Comparison of ENCODE assay signal across 6 cellular contexts in genomic region chr1:146308892-146309291, GRCh38.
DNase-seq lines count a peak whose midpoint lies in the region; ATAC-seq and TF ChIP-seq lines count a peak whose summit lies in the region.
"Not testable (repeated sequence)": the region's sequence is repeated elsewhere in the genome, so short reads cannot be mapped to it uniquely, and the experiment has no call there.

No MANE protein-coding gene starts in this region.

- peak; percentile 54 for ATAC-seq in stimulated activated effector memory CD8-positive, alpha-beta T cell treated with anti-CD3 and anti-CD28 coated beads, Interleukin-12 subunit alpha, Interleukin-12 subunit beta, amount 100 ng/mL, for 72 hours

- in situ Hi-C loops in GM23248 (cut with MboI); mammary epithelial cell (cut with MboI; ENCODE audit: low sequenced_read_pairs in 2 of 2): not testable (repeated sequence)

- not testable (repeated sequence) for H3K4me1 Mint-ChIP-seq in activated CD4-positive, alpha-beta memory T cell treated with anti-CD3 and anti-CD28 coated beads for 36 hours (ENCODE audit: low read depth); activated naive CD4-positive, alpha-beta T cell treated with anti-CD3 and anti-CD28 coated beads, Interleukin-2, amount 10 ng/mL, durations not matched to agents 7 days and 5 days; stimulated activated effector memory CD8-positive, alpha-beta T cell treated with anti-CD3 and anti-CD28 coated beads, Interleukin-12 subunit alpha, Interleukin-12 subunit beta, amount 100 ng/mL, for 72 hours

- H4K20me1 ChIP-seq in GM23248 (ENCODE audit: insufficient read depth); mammary epithelial cell (ENCODE audit: insufficient read depth, low read length): not testable (repeated sequence)

- dilution Hi-C loops in mammary epithelial cell (cut with HindIII; ENCODE audit: low sequenced_read_pairs), result not testable (repeated sequence)

- CTCF ChIA-PET in activated CD4-positive, alpha-beta memory T cell treated with anti-CD3 and anti-CD28 coated beads for 36 hours (lab: Charles Lee); activated naive CD4-positive, alpha-beta T cell treated with anti-CD3 and anti-CD28 coated beads, Interleukin-2, amount 10 ng/mL, durations not matched to agents 7 days and 5 days (lab: Charles Lee); mammary epithelial cell (lab: Charles Lee; ENCODE audit: low non-redundant PET): not testable (repeated sequence)

- not testable (repeated sequence) for DNase-seq in GM23248; mammary epithelial cell; stimulated activated effector memory CD8-positive, alpha-beta T cell treated with anti-CD3 and anti-CD28 coated beads, Interleukin-12 subunit alpha, Interleukin-12 subunit beta, amount 100 ng/mL, for 72 hours (ENCODE audit: low spot score in 2 of 2)
- DNase-seq in activated CD4-positive, alpha-beta memory T cell treated with anti-CD3 and anti-CD28 coated beads for 36 hours, result peak; percentile 28
- peak; percentile 48 for DNase-seq in activated CD8-positive, alpha-beta memory T cell treated with anti-CD3 and anti-CD28 coated beads, Interleukin-2, amount 50 U/mL, for 48 hours
- peak; percentile 16 for DNase-seq in activated naive CD4-positive, alpha-beta T cell treated with anti-CD3 and anti-CD28 coated beads, Interleukin-2, amount 10 ng/mL, durations not matched to agents 7 days and 5 days

- H3K36me3 Mint-ChIP-seq in activated CD4-positive, alpha-beta memory T cell treated with anti-CD3 and anti-CD28 coated beads for 36 hours; activated naive CD4-positive, alpha-beta T cell treated with anti-CD3 and anti-CD28 coated beads, Interleukin-2, amount 10 ng/mL, durations not matched to agents 7 days and 5 days; stimulated activated effector memory CD8-positive, alpha-beta T cell treated with anti-CD3 and anti-CD28 coated beads, Interleukin-12 subunit alpha, Interleukin-12 subunit beta, amount 100 ng/mL, for 72 hours: not testable (repeated sequence)

- H3K27ac ChIP-seq in GM23248, result peak overlapping the region; percentile 46; the same call in 1 of the 2 replicates
- H3K27ac ChIP-seq in mammary epithelial cell (ENCODE audit: insufficient read depth, low read depth, low read length), result not testable (repeated sequence)

- not testable (repeated sequence) for H3K79me2 ChIP-seq in GM23248 (ENCODE audit: insufficient read depth); mammary epithelial cell (ENCODE audit: insufficient read depth, low read length)

- H3K27ac Mint-ChIP-seq in activated CD4-positive, alpha-beta memory T cell treated with anti-CD3 and anti-CD28 coated beads for 36 hours; activated naive CD4-positive, alpha-beta T cell treated with anti-CD3 and anti-CD28 coated beads, Interleukin-2, amount 10 ng/mL, durations not matched to agents 7 days and 5 days; stimulated activated effector memory CD8-positive, alpha-beta T cell treated with anti-CD3 and anti-CD28 coated beads, Interleukin-12 subunit alpha, Interleukin-12 subunit beta, amount 100 ng/mL, for 72 hours: not testable (repeated sequence)

- not testable (repeated sequence) for H3F3A ChIP-seq in GM23248 (ENCODE audit: insufficient read depth)

- not testable (repeated sequence) for H3K4me3 ChIP-seq in GM23248; mammary epithelial cell (replicated peaks in 1 of 3; ENCODE audit: insufficient read depth in 1 of 3, low read depth in 2 of 3, low read length in 3 of 3)

- H3K9me2 ChIP-seq in GM23248 (ENCODE audit: insufficient read depth), result not testable (repeated sequence)

- H3K4me2 ChIP-seq in GM23248 (ENCODE audit: unreplicated experiment); mammary epithelial cell (ENCODE audit: insufficient read depth, low read depth, low read length): not testable (repeated sequence)

- not testable (repeated sequence) for H3K27me3 Mint-ChIP-seq in activated CD4-positive, alpha-beta memory T cell treated with anti-CD3 and anti-CD28 coated beads for 36 hours; activated naive CD4-positive, alpha-beta T cell treated with anti-CD3 and anti-CD28 coated beads, Interleukin-2, amount 10 ng/mL, durations not matched to agents 7 days and 5 days

- not testable (repeated sequence) for H3K27me3 ChIP-seq in GM23248 (replicated peaks; ENCODE audit: insufficient read depth); mammary epithelial cell (ENCODE audit: insufficient read depth, low read length)

- not testable (repeated sequence) for H3K9ac ChIP-seq in GM23248; mammary epithelial cell (ENCODE audit: insufficient read depth, low read length)

- H3K9me3 Mint-ChIP-seq in activated CD4-positive, alpha-beta memory T cell treated with anti-CD3 and anti-CD28 coated beads for 36 hours; activated naive CD4-positive, alpha-beta T cell treated with anti-CD3 and anti-CD28 coated beads, Interleukin-2, amount 10 ng/mL, durations not matched to agents 7 days and 5 days; stimulated activated effector memory CD8-positive, alpha-beta T cell treated with anti-CD3 and anti-CD28 coated beads, Interleukin-12 subunit alpha, Interleukin-12 subunit beta, amount 100 ng/mL, for 72 hours: not testable (repeated sequence)

- TSS peak; percentile 68 for BruUV-seq in mammary epithelial cell (replicated peaks; lab: Mats Ljungman, UMichigan)

- not testable (repeated sequence) for H3K4me1 ChIP-seq in GM23248 (ENCODE audit: insufficient read depth); mammary epithelial cell (ENCODE audit: insufficient read depth, low read length)

- not testable (repeated sequence) for H3K36me3 ChIP-seq in GM23248 (ENCODE audit: low read depth); mammary epithelial cell (ENCODE audit: insufficient read depth, low read length)

- WGBS in GM23248 (ENCODE audit: low coverage in 1 of 2, low lambda C conversion rate in 2 of 2, missing lambda C conversion rate in 2 of 2), 2 experiments, result 0% methylated on average over 1 of the region's 1 CpG
- WGBS in mammary epithelial cell (ENCODE audit: low coverage, missing lambda C conversion rate), result no CpG with 5 or more reads among the region's 1 CpG

- POLR2A ChIA-PET in activated CD4-positive, alpha-beta memory T cell treated with anti-CD3 and anti-CD28 coated beads for 36 hours (lab: Charles Lee), result not testable (repeated sequence)

- not testable (repeated sequence) for TF ChIP-seq CTCF in mammary epithelial cell (conservative IDR thresholded peaks at IDR 0.05 in 1 of 2, IDR thresholded peaks at IDR 0.05 in 1 of 2; ENCODE audit: extremely low read depth in 1 of 2, insufficient read depth in 1 of 2, low read depth in 1 of 2, low read length in 2 of 2)

- not testable (repeated sequence) for H3K4me3 Mint-ChIP-seq in activated CD4-positive, alpha-beta memory T cell treated with anti-CD3 and anti-CD28 coated beads for 36 hours; activated naive CD4-positive, alpha-beta T cell treated with anti-CD3 and anti-CD28 coated beads, Interleukin-2, amount 10 ng/mL, durations not matched to agents 7 days and 5 days; stimulated activated effector memory CD8-positive, alpha-beta T cell treated with anti-CD3 and anti-CD28 coated beads, Interleukin-12 subunit alpha, Interleukin-12 subunit beta, amount 100 ng/mL, for 72 hours

- intact Hi-C loops in activated CD4-positive, alpha-beta memory T cell treated with anti-CD3 and anti-CD28 coated beads for 36 hours (cut with micrococcal nuclease); mammary epithelial cell (cut with micrococcal nuclease): not testable (repeated sequence)

- H2AFZ ChIP-seq in GM23248; mammary epithelial cell (ENCODE audit: low read depth, low read length): not testable (repeated sequence)

- H3K9me3 ChIP-seq in GM23248 (ENCODE audit: low read depth); mammary epithelial cell (replicated peaks; ENCODE audit: insufficient read depth, low read length): not testable (repeated sequence)
